Comparison of ENCODE assay signal across 8 cellular contexts in the genomic region with DNA sequence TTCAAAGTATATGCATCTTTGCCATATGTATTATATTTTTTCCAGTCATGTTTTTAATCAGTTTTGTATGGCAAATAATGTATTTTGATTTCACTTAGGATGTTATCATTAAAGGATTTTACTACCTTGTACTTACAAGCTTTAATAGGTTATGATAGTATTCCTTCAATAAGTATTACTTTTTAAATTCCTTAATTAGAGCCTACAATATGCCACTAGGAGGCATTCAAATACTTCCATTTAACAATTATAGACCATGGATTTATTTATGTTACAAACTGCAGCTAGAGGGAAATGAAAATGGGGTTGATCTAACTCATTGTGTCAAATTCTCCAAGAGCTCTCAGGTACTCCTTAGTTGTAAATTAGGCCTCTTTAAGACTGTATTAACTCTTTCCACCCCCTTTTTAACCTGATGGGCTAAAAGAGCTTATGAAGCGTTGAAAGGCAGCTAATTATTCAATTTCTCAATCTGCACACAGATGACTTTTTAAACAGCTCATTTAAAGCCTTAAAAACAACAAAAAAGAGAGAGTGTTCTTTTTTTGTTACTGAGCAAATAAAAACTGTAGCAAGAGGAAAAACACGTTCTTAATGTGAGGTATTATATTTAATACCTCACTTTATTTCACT.
DNase-seq lines count a peak whose midpoint lies in the region; ATAC-seq, FAIRE-seq and TF ChIP-seq lines count a peak whose summit lies in the region.

No MANE protein-coding gene starts in this region.

- H3K36me3 ChIP-seq in DOHH2 (ENCODE audit: control insufficient read depth, low read length) (no peaks in the 10 kb centered on the region), bronchial epithelial cell (ENCODE audit: control insufficient read depth, insufficient read depth, low read length) (no peaks in the 10 kb centered on the region), neural cell (ENCODE audit: insufficient read depth, low read length) (no peaks in the 10 kb centered on the region)

- no peak for ATAC-seq in HG03469 (IDR thresholded peaks at IDR 0.05; ENCODE audit: unreplicated experiment)

- no peaks in the 10 kb centered on the region for H3K27me3 ChIP-seq in DOHH2 (ENCODE audit: control insufficient read depth, low read length)
- H3K27me3 ChIP-seq in bronchial epithelial cell (ENCODE audit: control insufficient read depth, insufficient read depth, low read length), result no peaks in the 10 kb centered on the region
- no peaks in the 10 kb centered on the region for H3K27me3 ChIP-seq in neural cell (ENCODE audit: insufficient read depth, low read depth, low read length)

- TF ChIP-seq EP300 in neural cell (conservative IDR thresholded peaks at IDR 0.05; ENCODE audit: poor library complexity, severe bottlenecking), result no peak

- no peak overlapping the region for H2AFZ ChIP-seq in neural cell (ENCODE audit: low read depth, low read length)

- H3F3A ChIP-seq in DOHH2 (ENCODE audit: control insufficient read depth, insufficient read depth), result no peaks in the 10 kb centered on the region
- H3F3A ChIP-seq in neural cell (ENCODE audit: insufficient read depth, low read length, poor library complexity, severe bottlenecking), result no peaks in the 10 kb centered on the region

- peak; percentile 28 for TF ChIP-seq CTCF in DOHH2 (IDR thresholded peaks at IDR 0.05; ENCODE audit: low read depth, low read length, poor library complexity, severe bottlenecking)
- no peak for TF ChIP-seq CTCF in bronchial epithelial cell (IDR thresholded peaks at IDR 0.05; ENCODE audit: insufficient read depth, low read length, severe bottlenecking)
- peak; percentile 63 for TF ChIP-seq CTCF in neural cell (IDR thresholded peaks at IDR 0.05; ENCODE audit: poor library complexity, severe bottlenecking)

- H3K9me3 ChIP-seq in DOHH2 (ENCODE audit: control insufficient read depth, insufficient read depth, low read length), result no peaks in the 10 kb centered on the region
- H3K9me3 ChIP-seq in neural cell (ENCODE audit: low read length), result no peaks in the 10 kb centered on the region

- H4K20me1 ChIP-seq in DOHH2 (ENCODE audit: control insufficient read depth, insufficient read depth, low read depth, low read length), result 0 out of 2 replicates have a peak, but pooled peaks cover 3% of the 10 kb centered on the region
- no peaks in the 10 kb centered on the region for H4K20me1 ChIP-seq in neural cell (ENCODE audit: insufficient read depth)

- H3K79me2 ChIP-seq in DOHH2 (ENCODE audit: control insufficient read depth, low read length), result no peaks in the 10 kb centered on the region
- no peaks in the 10 kb centered on the region for H3K79me2 ChIP-seq in neural cell (replicated peaks; ENCODE audit: insufficient read depth, low read length)

- no peaks in the 10 kb centered on the region for H3K4me1 ChIP-seq in DOHH2 (ENCODE audit: control insufficient read depth, low read length)

- TF ChIP-seq RAD21 in neural cell (conservative IDR thresholded peaks at IDR 0.05), result peak; percentile 63

- no peak overlapping the region for H3K27ac ChIP-seq in DOHH2 (ENCODE audit: low read depth, low read length)
- H3K27ac ChIP-seq in neural cell (ENCODE audit: low read length), result no peak overlapping the region

- H3K9ac ChIP-seq in neural cell (ENCODE audit: low read length), result no peak overlapping the region

- H3K9me2 ChIP-seq in DOHH2 (replicated peaks; ENCODE audit: control insufficient read depth, low read length) (no peaks in the 10 kb centered on the region), neural cell (ENCODE audit: insufficient read depth, low read length) (no peaks in the 10 kb centered on the region)

- no peak overlapping the region for H3K4me3 ChIP-seq in DOHH2 (ENCODE audit: low read length)
- H3K4me3 ChIP-seq in bronchial epithelial cell (ENCODE audit: low read depth, low read length), result no peak overlapping the region
- H3K4me3 ChIP-seq in neural cell (ENCODE audit: low read length), result no peak overlapping the region

- peak; percentile 57 for DNase-seq in NCI-H2171 treated with DMSO at 0.1 percent for 48 hours (lab: John Stamatoyannopoulos, UW)
- DNase-seq in bronchial epithelial cell (ENCODE audit: low read depth), result peak; percentile 34
- DNase-seq in activated CD4-positive, CD25-positive, alpha-beta regulatory T cell (lab: John Stamatoyannopoulos, UW), result no peak
- DNase-seq in NK-92 (lab: John Stamatoyannopoulos, UW; ENCODE audit: unreplicated experiment), result no peak
- DNase-seq in cerebellar cortex (ENCODE audit: low spot score), result no peak

- H3K4me2 ChIP-seq in DOHH2 (ENCODE audit: low read length) (no peak overlapping the region), neural cell (ENCODE audit: low read length) (no peak overlapping the region)

- no peak for FAIRE-seq in bronchial epithelial cell (lab: Jason Lieb, UNC)

TF ChIP-seq in neural cell, 6 proteins besides CTCF, POLR2A, EP300 and RAD21:
- TF ChIP-seq, protein P1, sequence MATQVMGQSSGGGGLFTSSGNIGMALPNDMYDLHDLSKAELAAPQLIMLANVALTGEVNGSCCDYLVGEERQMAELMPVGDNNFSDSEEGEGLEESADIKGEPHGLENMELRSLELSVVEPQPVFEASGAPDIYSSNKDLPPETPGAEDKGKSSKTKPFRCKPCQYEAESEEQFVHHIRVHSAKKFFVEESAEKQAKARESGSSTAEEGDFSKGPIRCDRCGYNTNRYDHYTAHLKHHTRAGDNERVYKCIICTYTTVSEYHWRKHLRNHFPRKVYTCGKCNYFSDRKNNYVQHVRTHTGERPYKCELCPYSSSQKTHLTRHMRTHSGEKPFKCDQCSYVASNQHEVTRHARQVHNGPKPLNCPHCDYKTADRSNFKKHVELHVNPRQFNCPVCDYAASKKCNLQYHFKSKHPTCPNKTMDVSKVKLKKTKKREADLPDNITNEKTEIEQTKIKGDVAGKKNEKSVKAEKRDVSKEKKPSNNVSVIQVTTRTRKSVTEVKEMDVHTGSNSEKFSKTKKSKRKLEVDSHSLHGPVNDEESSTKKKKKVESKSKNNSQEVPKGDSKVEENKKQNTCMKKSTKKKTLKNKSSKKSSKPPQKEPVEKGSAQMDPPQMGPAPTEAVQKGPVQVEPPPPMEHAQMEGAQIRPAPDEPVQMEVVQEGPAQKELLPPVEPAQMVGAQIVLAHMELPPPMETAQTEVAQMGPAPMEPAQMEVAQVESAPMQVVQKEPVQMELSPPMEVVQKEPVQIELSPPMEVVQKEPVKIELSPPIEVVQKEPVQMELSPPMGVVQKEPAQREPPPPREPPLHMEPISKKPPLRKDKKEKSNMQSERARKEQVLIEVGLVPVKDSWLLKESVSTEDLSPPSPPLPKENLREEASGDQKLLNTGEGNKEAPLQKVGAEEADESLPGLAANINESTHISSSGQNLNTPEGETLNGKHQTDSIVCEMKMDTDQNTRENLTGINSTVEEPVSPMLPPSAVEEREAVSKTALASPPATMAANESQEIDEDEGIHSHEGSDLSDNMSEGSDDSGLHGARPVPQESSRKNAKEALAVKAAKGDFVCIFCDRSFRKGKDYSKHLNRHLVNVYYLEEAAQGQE (IDR thresholded peaks at IDR 0.05; ENCODE audit: borderline replicate concordance), result no peak
- TF ChIP-seq EZH2 (IDR thresholded peaks at IDR 0.05; ENCODE audit: borderline replicate concordance, insufficient read depth, low read length, poor library complexity, severe bottlenecking) (no peak), SMC3 (conservative IDR thresholded peaks at IDR 0.05; ENCODE audit: poor library complexity) (peak; percentile 70)

Comparison
In these comparisons a context has a peak if more than half of its experiments do, and no peak if none do; other contexts are left out.
1. DNase-seq: peak in NCI-H2171 treated with DMSO at 0.1 percent for 48 hours (single experiment) and bronchial epithelial cell (single experiment); none in activated CD4-positive, CD25-positive, alpha-beta regulatory T cell (0 of 4), NK-92 (single experiment) and cerebellar cortex (single experiment).